In the genomic region with DNA sequence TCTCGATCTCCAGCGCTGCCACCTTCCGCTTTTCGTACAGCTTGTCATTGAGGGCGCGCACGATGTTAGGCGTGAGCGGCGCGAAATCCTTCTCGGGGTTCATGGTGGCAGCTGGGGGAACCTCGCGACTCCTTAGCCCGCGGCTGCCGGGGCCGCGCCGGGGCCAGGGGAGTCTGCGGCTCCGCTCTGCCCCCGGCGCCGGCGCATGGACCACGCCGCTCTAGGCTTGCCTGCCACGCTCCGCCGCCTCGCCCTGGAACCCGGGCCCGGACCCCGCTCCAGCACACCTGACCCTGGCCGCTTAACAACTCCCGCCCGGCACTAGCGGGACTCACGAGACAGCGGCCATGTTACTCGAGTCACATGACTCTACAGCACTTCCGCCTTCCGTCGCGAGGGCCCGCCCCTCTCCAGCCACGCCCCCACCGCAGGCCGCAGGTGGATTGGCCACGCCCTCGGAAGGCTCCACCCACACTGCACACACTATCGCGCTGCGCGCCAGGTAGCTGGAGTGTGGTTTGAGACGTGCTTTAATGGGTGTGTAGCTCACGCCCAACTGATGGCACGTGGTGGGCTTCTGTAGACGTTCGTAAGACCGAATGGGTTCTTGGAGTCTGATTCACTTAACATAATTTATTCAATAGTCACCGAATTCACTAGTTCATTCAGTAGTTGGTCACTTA, we compare ENCODE assay signal across 8 cellular contexts. TPM values are rescaled to one million over a fixed set of nuclear protein-coding genes. Genes with fewer than 3 reads are reported as not detected.
A peak's percentile ranks its signal among the peaks of the same experiment; 100 is the strongest.
DNase-seq lines count a peak whose midpoint lies in the region; ATAC-seq, FAIRE-seq and TF ChIP-seq lines count a peak whose summit lies in the region.

Gene VAC14 (minus strand): TSS at position 361 of the 683 bp plus-strand sequence. CDS start 258 bp downstream, at position 103.

- no peaks in the 10 kb centered on the region for H3K36me3 Mint-ChIP-seq in type B pancreatic cell

- H3K27me3 Mint-ChIP-seq in type B pancreatic cell = peaks cover 15% of the 10 kb centered on the region

- H3K4me1 ChIP-seq in adipocyte (ENCODE audit: control insufficient read depth, insufficient read depth, low read length) = peaks cover 11% of the 10 kb centered on the region
- H3K4me1 ChIP-seq in heart left ventricle = peaks cover 0 to 21% (median 14%) of the 10 kb centered on the region in 12 donors

- H3K36me3 ChIP-seq in adipocyte (ENCODE audit: control insufficient read depth, insufficient read depth, low read length, severe bottlenecking) = no peaks in the 10 kb centered on the region
- H3K36me3 ChIP-seq in heart left ventricle = peaks cover 0 to 13% (median 0%) of the 10 kb centered on the region in 9 donors

- H3K4me3 ChIP-seq in adipocyte (ENCODE audit: low read length) (peak within 1 kb of the TSS; percentile 98), heart left ventricle (peak within 1 kb of the TSS; percentile 79 to 98 (median 94))

- peak; percentile 99 for FAIRE-seq in GM12892 (lab: Jason Lieb, UNC)

- H3K27ac ChIP-seq in heart left ventricle = peak within 1 kb of the TSS in 8 of 12 donors; percentile 33 to 77 (median 59)

- peak within 1 kb of the TSS; percentile 94 for H3K9ac ChIP-seq in adipocyte (ENCODE audit: low read length)

- peak within 1 kb of the TSS; percentile 88 for H3K4me3 Mint-ChIP-seq in type B pancreatic cell

- intact Hi-C loops in heart left ventricle (cut with DNase I) (loop anchor here in 1 of 10 donors (10.0 kb wide), 1 partner anchor 554 kb away; the partner anchor contains the start of gene CALB2), posterior cingulate gyrus (cut with DNase I) (no loop called here)

- H3K27ac Mint-ChIP-seq in type B pancreatic cell = peak within 1 kb of the TSS; percentile 83

- peak; percentile 91 for DNase-seq in GM12892 (ENCODE audit: insufficient read length)
- peak; percentile 71 for DNase-seq in NCI-H1436 treated with DMSO at 0.1 percent for 48 hours (lab: John Stamatoyannopoulos, UW)
- DNase-seq in T follicular helper cell (ENCODE audit: low read depth) = peak; percentile 95
- DNase-seq in adipocyte (ENCODE audit: low read depth) = peak; percentile 94
- peak; percentile 83 to 94 (median 89) for DNase-seq in heart left ventricle
- peak; percentile 79 to 98 (median 88) for DNase-seq in posterior cingulate gyrus
- peak; percentile 94 for DNase-seq in type B pancreatic cell (ENCODE audit: extremely low spot score, unreplicated experiment)

- H3K9me3 Mint-ChIP-seq in type B pancreatic cell = no peaks in the 10 kb centered on the region

- ATAC-seq in HG02840 (IDR thresholded peaks at IDR 0.05; ENCODE audit: low FRiP score, unreplicated experiment) (peak; percentile 92), heart left ventricle (peak; percentile 88 to 99 (median 98))

- TF ChIP-seq CTCF in heart left ventricle (IDR thresholded peaks at IDR 0.05) = no peak
- no peak for TF ChIP-seq CTCF in type B pancreatic cell (conservative IDR thresholded peaks at IDR 0.05)

- TF ChIP-seq POLR2A in GM12892 (IDR thresholded peaks at IDR 0.05; ENCODE audit: low read depth, low read length) (peak; percentile 92), heart left ventricle (IDR thresholded peaks at IDR 0.05) (peak in 1 of 2 donors; percentile 54)

- 0 to 2% (median 1%) methylated on average over 30 to 63 of the region's 63 CpGs for WGBS in heart left ventricle, 4 donors

- H3K27me3 ChIP-seq in adipocyte (replicated peaks; ENCODE audit: control insufficient read depth, insufficient read depth, low read length) = no peaks in the 10 kb centered on the region
- no peaks in the 10 kb centered on the region for H3K27me3 ChIP-seq in heart left ventricle

- peaks cover 5% of the 10 kb centered on the region for H3K9me3 ChIP-seq in adipocyte (ENCODE audit: control insufficient read depth, low read length)
- peaks cover 0 to 13% (median 0%) of the 10 kb centered on the region in 12 donors for H3K9me3 ChIP-seq in heart left ventricle

- H3K4me1 Mint-ChIP-seq in type B pancreatic cell (ENCODE audit: unreplicated experiment) = peaks cover 16% of the 10 kb centered on the region

RNA-seq across cellular contexts. Expression of gene VAC14, which starts in this region (rescaled TPM):
- polyA plus RNA-seq in GM12892 (2012; ENCODE audit: missing spikeins) = 13.3 TPM
- total RNA-seq in heart left ventricle = 10 to 100 TPM; 13.9 to 48.0 (median 24.4) TPM
- polyA plus RNA-seq in heart left ventricle = 10 to 100 TPM; 26.1 to 36.6 TPM
- total RNA-seq in type B pancreatic cell (ENCODE audit: low replicate concordance) = 38.3 and 39.5 TPM in 2 replicates

Comparison
In these comparisons a context has a peak if more than half of its experiments do, and no peak if none do; other contexts are left out.
1. Peak in every context shown above with its lines: DNase-seq, ATAC-seq, H3K4me3 ChIP-seq and H3K27ac ChIP-seq.